Comparison of ENCODE assay signal across 15 cellular contexts in genomic region chr17:9120471-9120870, GRCh38.
DNase-seq lines count a peak whose midpoint lies in the region; ATAC-seq and TF ChIP-seq lines count a peak whose summit lies in the region.
"Had no signal": no experiment of that assay in that cellular context is flagged by ENCODE, and none has a peak within 500 bp of the region (broad histone marks: within the 10 kb centered on the region; RNA-seq: fewer than 3 reads in every experiment).

No MANE protein-coding gene starts in this region.

- H3K4me3 ChIP-seq in OCI-LY1 (ENCODE audit: low read depth, low read length, poor library complexity, severe bottlenecking) (no peak overlapping the region), smooth muscle cell (no peak overlapping the region)
- no peak overlapping the region for H3K4me3 ChIP-seq in CD8-positive, alpha-beta memory T cell (ENCODE audit: low read length)
- H3K4me3 ChIP-seq: esophagus squamous epithelium had no signal

- no peaks in the 10 kb centered on the region for H4K20me1 ChIP-seq in OCI-LY1 (ENCODE audit: insufficient read depth, low read length)
- no peaks in the 10 kb centered on the region for H4K20me1 ChIP-seq in smooth muscle cell (ENCODE audit: low read depth)

- H3K4me1 ChIP-seq in OCI-LY1 (ENCODE audit: insufficient read depth, low read length, severe bottlenecking) (no peaks in the 10 kb centered on the region), smooth muscle cell (ENCODE audit: low read depth) (peaks cover 11% of the 10 kb centered on the region)
- no peaks in the 10 kb centered on the region for H3K4me1 ChIP-seq in CD8-positive, alpha-beta memory T cell (ENCODE audit: insufficient read depth, low read length)

- DNase-seq in activated T-cell treated with anti-CD3 and anti-CD28 coated beads, Interleukin-2, amount 50 U/mL, for 48 hours = peak; percentile 34 to 43
- no peak for DNase-seq in activated T-cell treated with anti-CD3 and anti-CD28 coated beads for 4 hours
- DNase-seq in epidermal melanocyte (ENCODE audit: insufficient read length, low spot score) = peak; percentile 9
- no peak for DNase-seq in smooth muscle cell (lab: John Stamatoyannopoulos, UW; ENCODE audit: unreplicated experiment)
- DNase-seq in CD8-positive, alpha-beta memory T cell = no peak
- DNase-seq: activated T-cell treated with anti-CD3 and anti-CD28 coated beads, Interleukin-2, amount 50 U/mL, for 24 hours; esophagus squamous epithelium; NCI-H187; nucleus accumbens; T1000 had no signal

- H3K9me3 Mint-ChIP-seq in CD8-positive, alpha-beta memory T cell = peaks cover 0 to 3% (median 0%) of the 10 kb centered on the region in 5 donors
- H3K9me3 Mint-ChIP-seq: stimulated activated naive CD8-positive, alpha-beta T cell treated with anti-CD3 and anti-CD28 coated beads, Interleukin-15, amount 100 ng/mL, for 72 hours had no signal

- CTCF ChIA-PET in CD8-positive, alpha-beta memory T cell (lab: Charles Lee) = no interaction called here

- no peak overlapping the region for H2AFZ ChIP-seq in OCI-LY1 (ENCODE audit: low read length)
- H2AFZ ChIP-seq in smooth muscle cell (ENCODE audit: low read depth) = no peak overlapping the region

- H3K9me3 ChIP-seq in OCI-LY1 (ENCODE audit: low read length) (no peaks in the 10 kb centered on the region), smooth muscle cell (replicated peaks; ENCODE audit: low read depth) (no peaks in the 10 kb centered on the region)
- H3K9me3 ChIP-seq in CD8-positive, alpha-beta memory T cell (ENCODE audit: low read length) = no peaks in the 10 kb centered on the region

- H3K27me3 ChIP-seq in OCI-LY1 (ENCODE audit: insufficient read depth, low read length) (0 out of 2 replicates have a peak, but pooled peaks cover 5% of the 10 kb centered on the region), smooth muscle cell (ENCODE audit: low read depth) (peaks cover 11% of the 10 kb centered on the region)
- H3K27me3 ChIP-seq in CD8-positive, alpha-beta memory T cell (ENCODE audit: insufficient read depth, low read length, poor library complexity, severe bottlenecking) = peaks cover 3% of the 10 kb centered on the region
- H3K27me3 ChIP-seq: esophagus squamous epithelium had no signal

- no peak overlapping the region for H3K27ac ChIP-seq in OCI-LY1 (ENCODE audit: low read depth, low read length, poor library complexity, severe bottlenecking)
- no peak overlapping the region for H3K27ac ChIP-seq in smooth muscle cell (ENCODE audit: low read depth)
- no peak overlapping the region for H3K27ac ChIP-seq in CD8-positive, alpha-beta memory T cell (ENCODE audit: low read depth, low read length)

- H3F3A ChIP-seq in OCI-LY1 (ENCODE audit: insufficient read depth, low read length) (no peaks in the 10 kb centered on the region), smooth muscle cell (ENCODE audit: low read depth) (no peaks in the 10 kb centered on the region)

- no peaks in the 10 kb centered on the region for H3K9me2 ChIP-seq in OCI-LY1 (ENCODE audit: low read depth, low read length)

- H3K4me3 Mint-ChIP-seq in CD8-positive, alpha-beta memory T cell = no peak overlapping the region
- H3K4me3 Mint-ChIP-seq: activated T-cell treated with anti-CD3 and anti-CD28 coated beads, Interleukin-2, amount 50 U/mL, for 24 hours; brain; stimulated activated naive CD8-positive, alpha-beta T cell treated with anti-CD3 and anti-CD28 coated beads, Interleukin-15, amount 100 ng/mL, for 72 hours had no signal

- H3K4me2 ChIP-seq in OCI-LY1 (ENCODE audit: low read length) (no peak overlapping the region), smooth muscle cell (no peak overlapping the region)

- 29% methylated on average over 5 of the region's 5 CpGs for WGBS in smooth muscle cell (ENCODE audit: low lambda C conversion rate)

- no peaks in the 10 kb centered on the region for H3K36me3 Mint-ChIP-seq in CD8-positive, alpha-beta memory T cell

- no peak overlapping the region for H3K27ac Mint-ChIP-seq in CD8-positive, alpha-beta memory T cell
- H3K27ac Mint-ChIP-seq: activated T-cell treated with anti-CD3 and anti-CD28 coated beads, Interleukin-2, amount 50 U/mL, for 24 hours; brain; stimulated activated naive CD8-positive, alpha-beta T cell treated with anti-CD3 and anti-CD28 coated beads, Interleukin-15, amount 100 ng/mL, for 72 hours had no signal

- POLR2A ChIA-PET in CD8-positive, alpha-beta memory T cell (lab: Charles Lee) = no interaction called here

- peaks cover 11 to 50% of the 10 kb centered on the region in 2 donors for H3K27me3 Mint-ChIP-seq in CD8-positive, alpha-beta memory T cell
- H3K27me3 Mint-ChIP-seq: brain had no signal

- H3K9ac ChIP-seq in OCI-LY1 (ENCODE audit: low read length) = no peak overlapping the region
- H3K9ac ChIP-seq in smooth muscle cell (ENCODE audit: low read depth) = no peak overlapping the region

- H3K4me1 Mint-ChIP-seq in CD8-positive, alpha-beta memory T cell = peaks cover 3 to 20% (median 4%) of the 10 kb centered on the region in 3 donors

- TF ChIP-seq CTCF in OCI-LY1 (IDR thresholded peaks at IDR 0.05; ENCODE audit: low read length) (peak; percentile 24; the same call in 1 of the 2 replicates), smooth muscle cell (IDR thresholded peaks at IDR 0.05; ENCODE audit: borderline replicate concordance, insufficient read depth, poor library complexity, severe bottlenecking) (peak; percentile 19)

- H3K36me3 ChIP-seq in OCI-LY1 (ENCODE audit: insufficient read depth, low read length) = no peaks in the 10 kb centered on the region
- H3K36me3 ChIP-seq in smooth muscle cell (ENCODE audit: low read depth) = no peaks in the 10 kb centered on the region
- H3K36me3 ChIP-seq in CD8-positive, alpha-beta memory T cell (ENCODE audit: insufficient read depth, low read length) = no peaks in the 10 kb centered on the region
- H3K36me3 ChIP-seq: esophagus squamous epithelium had no signal

- ATAC-seq in HG03025 (IDR thresholded peaks at IDR 0.05; ENCODE audit: low FRiP score, unreplicated experiment) = no peak
- no peak for ATAC-seq in GM19395 (IDR thresholded peaks at IDR 0.05; ENCODE audit: unreplicated experiment)
- ATAC-seq: stimulated activated naive CD8-positive, alpha-beta T cell treated with anti-CD3 and anti-CD28 coated beads, Interleukin-15, amount 100 ng/mL, for 72 hours had no signal

- H3K79me2 ChIP-seq in OCI-LY1 (ENCODE audit: insufficient read depth, low read length) (no peaks in the 10 kb centered on the region), smooth muscle cell (ENCODE audit: low read depth) (no peaks in the 10 kb centered on the region)

Comparison
In these comparisons a context has a peak if more than half of its experiments do, and no peak if none do; other contexts are left out.
1. DNase-seq: peak in activated T-cell treated with anti-CD3 and anti-CD28 coated beads, Interleukin-2, amount 50 U/mL, for 48 hours (2 of 2) and epidermal melanocyte (single experiment); none in activated T-cell treated with anti-CD3 and anti-CD28 coated beads for 4 hours (single experiment), smooth muscle cell (single experiment) and CD8-positive, alpha-beta memory T cell (0 of 5).